ENCODE assay signal across 8 cellular contexts in genomic region chr9:21995652-21996275, GRCh38. TPM values are rescaled to one million over a fixed set of nuclear protein-coding genes. Genes with fewer than 3 reads are reported as not detected.
DNase-seq lines count a peak whose midpoint lies in the region; ATAC-seq and TF ChIP-seq lines count a peak whose summit lies in the region.

No MANE protein-coding gene starts in this region.

- ATAC-seq in HG02798 (IDR thresholded peaks at IDR 0.05; ENCODE audit: poor library complexity, unreplicated experiment) (peak; percentile 26), HG02571 (IDR thresholded peaks at IDR 0.05; ENCODE audit: unreplicated experiment) (no peak)

- H3K79me1 ChIP-seq in mesendoderm (ENCODE audit: low read length): no peaks in the 10 kb centered on the region

- H2BK15ac ChIP-seq in mesendoderm (replicated peaks; ENCODE audit: low read depth): no peak overlapping the region

- no peak overlapping the region for H4K8ac ChIP-seq in mesendoderm (ENCODE audit: low read depth, low read length)

- no peaks in the 10 kb centered on the region for H3K4me1 ChIP-seq in endocrine pancreas (ENCODE audit: control insufficient read depth, insufficient read depth, low read length)
- H3K4me1 ChIP-seq in mesendoderm (ENCODE audit: control insufficient read depth, low read depth, low read length): no peaks in the 10 kb centered on the region
- peaks cover 0 to 14% (median 8%) of the 10 kb centered on the region in 4 donors for H3K4me1 ChIP-seq in tibial artery

- H4K5ac ChIP-seq in mesendoderm (ENCODE audit: low read length): no peak overlapping the region

- no peak overlapping the region for H3K4ac ChIP-seq in mesendoderm (ENCODE audit: low read depth, low read length)

- intact Hi-C loops in tibial artery (cut with DNase I; ENCODE audit: low total_unique reads): loop anchor here (2.0 kb wide), 1 partner anchor 13 kb away; the partner anchor contains the start of gene CDKN2B

- H3K27me3 ChIP-seq in endocrine pancreas (ENCODE audit: control insufficient read depth, insufficient read depth, low read length) (peaks cover 3% of the 10 kb centered on the region), mesendoderm (ENCODE audit: insufficient read depth, low read length, poor library complexity) (no peaks in the 10 kb centered on the region), tibial artery (peaks cover 0 to 10% of the 10 kb centered on the region in 2 donors)

- no CpG with 5 or more reads among the region's 51 CpGs for WGBS in mesendoderm (ENCODE audit: extremely low coverage, insufficient coverage, low lambda C conversion rate)

- H3K9me3 ChIP-seq in endocrine pancreas (ENCODE audit: control insufficient read depth, low read length) (no peaks in the 10 kb centered on the region), tibial artery (no peaks in the 10 kb centered on the region)

- DNase-seq in NCI-H1105 treated with DMSO at 0.1 percent for 48 hours (lab: John Stamatoyannopoulos, UW): peak; percentile 30
- no peak for DNase-seq in NCI-H1105 (lab: John Stamatoyannopoulos, UW)
- DNase-seq in SK-N-DZ (ENCODE audit: low spot score): peak; percentile 5
- peak; percentile 64 for DNase-seq in mesendoderm
- peak in 1 of 2 donors; percentile 66 for DNase-seq in tibial artery

- H3K4me3 ChIP-seq in endocrine pancreas (ENCODE audit: control insufficient read depth, insufficient read depth, low read length) (no peak overlapping the region), mesendoderm (ENCODE audit: low read length) (peak overlapping the region; percentile 50), tibial artery (peak overlapping the region; percentile 79 to 86)

- H2BK120ac ChIP-seq in mesendoderm (ENCODE audit: low read depth, low read length): no peak overlapping the region

- H3K79me2 ChIP-seq in mesendoderm (ENCODE audit: control insufficient read depth, insufficient read depth, low read length): no peaks in the 10 kb centered on the region

- H2BK5ac ChIP-seq in mesendoderm (ENCODE audit: low read length): no peak overlapping the region

- H3K18ac ChIP-seq in mesendoderm (ENCODE audit: low read length): no peak overlapping the region

- H3K9ac ChIP-seq in endocrine pancreas (ENCODE audit: control insufficient read depth, insufficient read depth, low read length) (peak overlapping the region; percentile 83), mesendoderm (ENCODE audit: low read length) (peak overlapping the region; percentile 51)

- peak overlapping the region; percentile 99 for H3K4me2 ChIP-seq in mesendoderm (ENCODE audit: low read length)

- H3K27ac ChIP-seq in mesendoderm (ENCODE audit: low read depth, low read length) (no peak overlapping the region), tibial artery (peak overlapping the region; percentile 73 to 75)

- peak overlapping the region; percentile 85 for H3K23ac ChIP-seq in mesendoderm (ENCODE audit: low read length)

- no peak overlapping the region for H2AK5ac ChIP-seq in mesendoderm (ENCODE audit: low read length)

- peak overlapping the region; percentile 56 for H3K56ac ChIP-seq in mesendoderm (ENCODE audit: low read length)

- H3K36me3 ChIP-seq in endocrine pancreas (ENCODE audit: control insufficient read depth, insufficient read depth, low read length): no peaks in the 10 kb centered on the region
- no peaks in the 10 kb centered on the region for H3K36me3 ChIP-seq in mesendoderm (ENCODE audit: control insufficient read depth, insufficient read depth, low read length)
- no peaks in the 10 kb centered on the region for H3K36me3 ChIP-seq in tibial artery

- peak in 1 of 2 experiments; percentile 23 for TF ChIP-seq CTCF in tibial artery (IDR thresholded peaks at IDR 0.05)

RNA-seq across cellular contexts. Expression of gene CDKN2B-AS1, which starts 1.2 kb away (rescaled TPM):
- 1.1 and 1.6 TPM in 2 replicates for polyA plus RNA-seq in SK-N-DZ (2014; cell fraction: cytosol; rRNA removed)
- polyA plus RNA-seq in SK-N-DZ (2014; cell fraction: nucleus; rRNA removed): 1.6 and 4.5 TPM in 2 replicates
- 0.10 TPM for polyA plus RNA-seq in mesendoderm (2013, experiment 1 of 2)
- 0.06 TPM for polyA plus RNA-seq in mesendoderm (2013, experiment 2 of 2)

RNA-seq across cellular contexts. Expression of gene CDKN2A, which starts 1.6 kb away (rescaled TPM):
- polyA plus RNA-seq in SK-N-DZ (2014; cell fraction: cytosol; rRNA removed): 46.1 and 50.1 TPM in 2 replicates
- 42.5 and 53.2 TPM in 2 replicates for polyA plus RNA-seq in SK-N-DZ (2014; cell fraction: nucleus; rRNA removed)
- 1.2 TPM for polyA plus RNA-seq in mesendoderm (2013, experiment 1 of 2)
- 1.2 TPM for polyA plus RNA-seq in mesendoderm (2013, experiment 2 of 2)

RNA-seq across cellular contexts. Expression of gene CDKN2B, which starts 13.3 kb away (rescaled TPM):
- polyA plus RNA-seq in SK-N-DZ (2014; cell fraction: cytosol; rRNA removed): 0.50 and 0.61 TPM in 2 replicates
- 0.06 and 0.09 TPM in 2 replicates for polyA plus RNA-seq in SK-N-DZ (2014; cell fraction: nucleus; rRNA removed)
- polyA plus RNA-seq in mesendoderm (2013, experiment 1 of 2): 1.0 TPM
- 1.3 TPM for polyA plus RNA-seq in mesendoderm (2013, experiment 2 of 2)
